8 cellular contexts compared by ENCODE assay signal in the genomic region with DNA sequence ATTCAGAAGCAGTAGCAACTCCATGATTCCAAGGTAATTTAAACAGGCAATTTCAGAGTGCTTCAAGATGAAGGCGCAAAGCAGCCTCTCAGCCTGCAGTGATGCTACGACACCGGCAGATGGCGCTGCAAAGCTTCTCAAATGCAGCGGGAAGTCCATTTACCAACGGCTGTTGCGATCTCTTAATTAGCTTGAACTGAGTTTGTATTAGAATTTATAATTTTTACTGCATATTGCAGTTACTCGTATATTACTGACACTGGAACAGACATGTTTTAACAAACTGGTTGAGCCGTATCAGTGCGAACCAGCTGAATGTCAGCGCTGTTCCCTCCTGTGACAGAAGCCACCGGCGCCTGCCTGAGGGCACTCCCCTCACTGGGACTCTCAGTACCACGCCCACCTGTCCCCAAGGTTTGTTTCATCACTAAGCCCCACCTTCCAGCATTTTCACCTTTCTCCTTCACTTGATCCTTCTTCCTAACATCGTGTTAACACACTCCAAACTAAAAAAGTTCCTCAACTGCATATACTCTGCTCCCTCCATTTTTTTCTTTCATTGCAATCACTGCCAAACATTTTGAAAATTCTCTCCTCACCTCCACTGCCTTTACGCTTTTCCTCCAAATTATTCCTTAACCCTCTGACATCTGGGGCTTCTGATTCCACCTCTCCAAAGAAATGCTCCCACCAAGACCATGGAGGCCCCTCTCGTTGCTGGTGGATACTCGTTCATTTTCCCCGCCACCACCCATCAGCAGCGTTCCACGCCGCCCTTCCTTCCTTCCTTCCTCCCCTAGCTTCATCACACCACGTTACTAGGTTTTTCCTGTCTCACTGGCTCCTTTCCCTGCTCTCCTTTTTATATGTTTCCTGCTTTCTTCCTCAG. TPM values are rescaled to one million over a fixed set of nuclear protein-coding genes. Genes with fewer than 3 reads are reported as not detected.
A peak's percentile ranks its signal among the peaks of the same experiment; 100 is the strongest.
DNase-seq lines count a peak whose midpoint lies in the region; ATAC-seq, FAIRE-seq and TF ChIP-seq lines count a peak whose summit lies in the region.

No MANE protein-coding gene starts in this region.

- no peaks in the 10 kb centered on the region for H3K27me3 Mint-ChIP-seq in CD4-positive, alpha-beta T cell

- peak overlapping the region; percentile 71 for H2AFZ ChIP-seq in mammary epithelial cell (ENCODE audit: low read depth, low read length)

- no peaks in the 10 kb centered on the region for H3K36me3 ChIP-seq in mammary epithelial cell (ENCODE audit: insufficient read depth, low read length)
- H3K36me3 ChIP-seq in small intestine (ENCODE audit: control insufficient read depth in 2 of 2, insufficient read depth in 2 of 2, low read length in 2 of 2), result peaks cover 0 to 4% of the 10 kb centered on the region in 2 donors

- intact Hi-C loops in CD4-positive, alpha-beta T cell (cut with DNase I, micrococcal nuclease), result loop anchor here (1.0 to 5.0 kb wide), 5 partner anchors 15 to 181 kb away; a partner anchor contains a TSS
- intact Hi-C loops in mammary epithelial cell (cut with micrococcal nuclease), result loop anchor here (1.0 to 5.0 kb wide), 6 partner anchors 45 to 546 kb away; a partner anchor contains a TSS

- H3K27ac ChIP-seq in CD4-positive, alpha-beta T cell (ENCODE audit: low read depth, low read length), result peak overlapping the region; percentile 52
- H3K27ac ChIP-seq in mammary epithelial cell (ENCODE audit: insufficient read depth, low read depth, low read length) (no peak overlapping the region), small intestine (ENCODE audit: low read depth in 1 of 2, low read length in 1 of 2) (peak overlapping the region in 1 of 2 donors; percentile 40)

- BruUV-seq in mammary epithelial cell (replicated peaks; lab: Mats Ljungman, UMichigan), result no TSS peak

- CTCF ChIA-PET in CD4-positive, alpha-beta T cell (lab: Charles Lee), result interaction anchor here (0.6 to 7.3 kb wide), 36 partner anchors 9 to 957 kb away, joined by 3 to 144 read pairs (median 6); a partner anchor contains a TSS
- CTCF ChIA-PET in HEK293T (lab: Yijun Ruan, JAX), result interaction anchor here (0.5 to 1.8 kb wide), 21 partner anchors 9 to 297 kb away, joined by 3 to 18 read pairs (median 4); a partner anchor contains a TSS
- CTCF ChIA-PET in mammary epithelial cell (lab: Charles Lee; ENCODE audit: low non-redundant PET), result interaction anchor here (0.6 to 1.1 kb wide), 6 partner anchors 13 to 189 kb away, joined by 3 to 7 read pairs (median 4); no protein-coding TSS in a partner anchor

- POLR2A ChIA-PET in CD4-positive, alpha-beta T cell (lab: Charles Lee), result interaction anchor here (0.6 to 8.6 kb wide), 33 partner anchors 9 to 1161 kb away, joined by 3 to 120 read pairs (median 8); a partner anchor contains a TSS
- POLR2A ChIA-PET in HEK293T (lab: Yijun Ruan, JAX), result interaction anchor here (0.6 to 3.0 kb wide), 5 partner anchors 14 to 134 kb away, joined by 3 to 17 read pairs (median 3); a partner anchor contains a TSS

- no peaks in the 10 kb centered on the region for H3K9me3 ChIP-seq in CD4-positive, alpha-beta T cell (ENCODE audit: control insufficient read depth, low read length)
- H3K9me3 ChIP-seq in mammary epithelial cell (replicated peaks; ENCODE audit: insufficient read depth, low read length) (no peaks in the 10 kb centered on the region), small intestine (ENCODE audit: control insufficient read depth, low read depth) (no peaks in the 10 kb centered on the region)

- WGBS in mammary epithelial cell (ENCODE audit: low coverage, missing lambda C conversion rate), result 25% methylated on average over 22 of the region's 23 CpGs
- WGBS in small intestine, 3 donors, result 11 to 12% (median 11%) methylated on average over 23 of the region's 23 CpGs

- ATAC-seq in CD4-positive, alpha-beta T cell (ENCODE audit: poor library complexity), result peak; percentile 68
- no peak for ATAC-seq in HG02623 (IDR thresholded peaks at IDR 0.05; ENCODE audit: unreplicated experiment)

- peak overlapping the region; percentile 73 for H3K4me2 ChIP-seq in mammary epithelial cell (ENCODE audit: insufficient read depth, low read depth, low read length)

- H3K4me1 ChIP-seq in mammary epithelial cell (ENCODE audit: insufficient read depth, low read length) (peaks cover 3% of the 10 kb centered on the region), small intestine (ENCODE audit: control insufficient read depth in 2 of 2, insufficient read depth in 1 of 2, low read depth in 1 of 2, low read length in 1 of 2) (peaks cover 0 to 2% of the 10 kb centered on the region in 2 donors)

- peak; percentile 98 for TF ChIP-seq CTCF in CD4-positive, alpha-beta T cell (IDR thresholded peaks at IDR 0.05)
- peak; percentile 98 for TF ChIP-seq CTCF in WI38 (IDR thresholded peaks at IDR 0.05; ENCODE audit: low read depth, low read length)
- TF ChIP-seq CTCF in mammary epithelial cell (conservative IDR thresholded peaks at IDR 0.05 in 1 of 2, IDR thresholded peaks at IDR 0.05 in 1 of 2; ENCODE audit: extremely low read depth in 1 of 2, insufficient read depth in 1 of 2, low read depth in 1 of 2, low read length in 2 of 2), result peak; percentile 98 to 100

- peak; percentile 69 to 83 (median 74) for DNase-seq in CD4-positive, alpha-beta T cell
- DNase-seq in HEK293T (ENCODE audit: extremely low spot score), result peak; percentile 74
- peak; percentile 82 for DNase-seq in NCI-H2196 treated with DMSO at 0.1 percent for 48 hours (lab: John Stamatoyannopoulos, UW; ENCODE audit: unreplicated experiment)
- peak; percentile 69 for DNase-seq in mammary epithelial cell
- peak; percentile 80 for DNase-seq in iPS-NIHi7 (ENCODE audit: extremely low spot score)
- DNase-seq in small intestine, result peak; percentile 85

- peak overlapping the region; percentile 32 for H3K9ac ChIP-seq in mammary epithelial cell (ENCODE audit: insufficient read depth, low read length)

- no peaks in the 10 kb centered on the region for H3K9me3 Mint-ChIP-seq in CD4-positive, alpha-beta T cell

- in situ Hi-C loops in mammary epithelial cell (cut with MboI; ENCODE audit: low sequenced_read_pairs in 2 of 2), result loop anchor here in 1 of 2 donors (5.0 kb wide), 1 partner anchor 59 kb away; no protein-coding TSS in a partner anchor

- 0 out of 2 replicates have a peak overlapping the region, but pooled peaks have one; percentile 2 for H3K4me3 ChIP-seq in WI38 (ENCODE audit: low read depth, low read length)
- H3K4me3 ChIP-seq in mammary epithelial cell (replicated peaks in 1 of 3; ENCODE audit: insufficient read depth in 1 of 3, low read depth in 2 of 3, low read length in 3 of 3), result peak overlapping the region; percentile 1 to 32 (median 28)
- peak overlapping the region in 1 of 2 donors; percentile 42 for H3K4me3 ChIP-seq in small intestine (ENCODE audit: low read depth in 1 of 2, low read length in 2 of 2)

- H3K4me3 Mint-ChIP-seq in CD4-positive, alpha-beta T cell, result peak overlapping the region; percentile 86

- no peaks in the 10 kb centered on the region for H3K79me2 ChIP-seq in mammary epithelial cell (ENCODE audit: insufficient read depth, low read length)

- H3K27me3 ChIP-seq in CD4-positive, alpha-beta T cell (ENCODE audit: control insufficient read depth, insufficient read depth, low read length), result no peaks in the 10 kb centered on the region
- no peaks in the 10 kb centered on the region for H3K27me3 ChIP-seq in mammary epithelial cell (ENCODE audit: insufficient read depth, low read length)
- H3K27me3 ChIP-seq in small intestine (ENCODE audit: control insufficient read depth in 2 of 2, insufficient read depth in 2 of 2, low read length in 2 of 2), result no peaks in the 10 kb centered on the region

- H3K36me3 Mint-ChIP-seq in CD4-positive, alpha-beta T cell (ENCODE audit: low read depth), result peaks cover 11% of the 10 kb centered on the region

- no peak for FAIRE-seq in small intestine (lab: Jason Lieb, UNC)

- dilution Hi-C loops in mammary epithelial cell (cut with HindIII; ENCODE audit: low sequenced_read_pairs), result loop anchor here (5.0 to 10.0 kb wide), 5 partner anchors 49 to 467 kb away; a partner anchor contains a TSS

- H4K20me1 ChIP-seq in mammary epithelial cell (ENCODE audit: insufficient read depth, low read length), result no peaks in the 10 kb centered on the region

- peak overlapping the region; percentile 91 for H3K27ac Mint-ChIP-seq in CD4-positive, alpha-beta T cell

- peaks cover 36% of the 10 kb centered on the region for H3K4me1 Mint-ChIP-seq in CD4-positive, alpha-beta T cell (ENCODE audit: low read depth)

TF ChIP-seq in HEK293T, 16 proteins besides CTCF, POLR2A, EP300 and RAD21 (continues in another document):
- TF ChIP-seq SP1 (IDR thresholded peaks at IDR 0.05) (no peak), FOXA1 (IDR thresholded peaks at IDR 0.05) (no peak), CTBP1 (IDR thresholded peaks at IDR 0.05; ENCODE audit: borderline replicate concordance) (no peak), FOXK2 (IDR thresholded peaks at IDR 0.05) (no peak), NFRKB (IDR thresholded peaks at IDR 0.05) (no peak), LEF1 (IDR thresholded peaks at IDR 0.05; ENCODE audit: borderline replicate concordance) (no peak), ZNF384 (IDR thresholded peaks at IDR 0.05) (no peak), L3MBTL2 (conservative IDR thresholded peaks at IDR 0.05) (no peak), FOXM1 (IDR thresholded peaks at IDR 0.05; ENCODE audit: borderline replicate concordance) (no peak)

RNA-seq across cellular contexts. Expression of a gene that starts 14.5 kb away (rescaled TPM):
- 100 to 1,000 TPM; 145 to 151 TPM for total RNA-seq in CD4-positive, alpha-beta T cell
- total RNA-seq in mammary epithelial cell, result 10 to 100 TPM; 40.8 to 84.4 TPM
- polyA plus RNA-seq in mammary epithelial cell (32.0 TPM), small intestine (10 to 100 TPM; 25.9 to 46.7 (median 39.4) TPM)
- polyA minus RNA-seq in mammary epithelial cell, result 61.9 TPM

RNA-seq across cellular contexts. Expression of a gene that starts 15.3 kb away (rescaled TPM):
- total RNA-seq in CD4-positive, alpha-beta T cell, result 10 to 100 TPM; 10.3 to 13.2 TPM
- 10 to 100 TPM in 1 of 2 donors, 1 to 10 TPM in 1; 3.0 to 13.5 TPM for total RNA-seq in mammary epithelial cell
- polyA plus RNA-seq in mammary epithelial cell, result 6.1 TPM
- 6.5 TPM for polyA minus RNA-seq in mammary epithelial cell
- 1 to 10 TPM; 3.6 to 6.1 (median 4.1) TPM for polyA plus RNA-seq in small intestine

RNA-seq across cellular contexts. Expression of a gene that starts 29.5 kb away (rescaled TPM):
- total RNA-seq in CD4-positive, alpha-beta T cell, result 10 to 100 TPM; 86.1 to 88.0 TPM
- 10 to 100 TPM; 31.8 to 59.8 TPM for total RNA-seq in mammary epithelial cell
- polyA plus RNA-seq in mammary epithelial cell (45.1 TPM), small intestine (10 to 100 TPM; 30.0 to 40.6 (median 37.0) TPM)
- polyA minus RNA-seq in mammary epithelial cell, result 91.1 TPM

RNA-seq across cellular contexts. Expression of a gene that starts 52.5 kb away (rescaled TPM):
- total RNA-seq in CD4-positive, alpha-beta T cell, result 1,000 to 10,000 TPM; 1,136 to 1,173 TPM
- total RNA-seq in mammary epithelial cell, result 100 to 1,000 TPM; 106 to 145 TPM
- 77.2 TPM for polyA plus RNA-seq in mammary epithelial cell
- polyA minus RNA-seq in mammary epithelial cell, result 74.7 TPM
- polyA plus RNA-seq in small intestine, result 100 to 1,000 TPM in 2 of 3 donors, 10 to 100 TPM in 1; 72.5 to 494 (median 228) TPM
